18 cellular contexts compared by ENCODE assay signal in the genomic region with DNA sequence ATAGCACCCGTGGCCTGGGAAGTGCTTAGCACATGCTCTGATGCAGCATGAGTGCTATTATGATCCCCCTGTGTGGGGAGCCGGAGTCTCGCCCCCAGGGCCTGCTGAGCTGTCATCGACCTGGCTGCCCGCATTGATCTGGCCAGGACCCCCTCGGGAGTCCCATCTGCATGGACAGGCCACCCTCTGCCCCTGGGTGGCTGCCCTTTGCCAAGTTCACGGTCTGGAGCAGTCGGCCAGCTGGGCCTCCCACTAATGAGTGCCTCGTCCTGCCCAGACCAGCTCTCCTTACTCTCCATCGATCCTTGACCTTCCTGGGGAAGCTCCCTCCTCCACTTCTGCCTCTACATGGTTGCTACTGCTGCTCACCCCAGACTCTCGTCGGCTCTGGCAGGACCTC.
DNase-seq lines count a peak whose midpoint lies in the region; ATAC-seq and TF ChIP-seq lines count a peak whose summit lies in the region.
"Had no signal": no experiment of that assay in that cellular context is flagged by ENCODE, and none has a peak within 500 bp of the region (broad histone marks: within the 10 kb centered on the region; RNA-seq: fewer than 3 reads in every experiment).

No MANE protein-coding gene starts in this region.

- no peak overlapping the region for H3K27ac Mint-ChIP-seq in glutamatergic neuron (ENCODE audit: unreplicated experiment)
- H3K27ac Mint-ChIP-seq: HFFc6 had no signal

- peaks cover 3% of the 10 kb centered on the region for H3K9me3 Mint-ChIP-seq in glutamatergic neuron (ENCODE audit: unreplicated experiment)
- H3K9me3 Mint-ChIP-seq: CD8-positive, alpha-beta memory T cell; HFFc6 had no signal

- TF ChIP-seq CTCF in SK-N-SH (IDR thresholded peaks at IDR 0.05) (no peak), glutamatergic neuron (IDR thresholded peaks at IDR 0.05; ENCODE audit: partially characterized antibody, unreplicated experiment) (no peak)

- DNase-seq in SK-N-SH (peak; percentile 46), NCI-H146 treated with DMSO at 0.1 percent for 48 hours (lab: John Stamatoyannopoulos, UW; ENCODE audit: unreplicated experiment) (peak; percentile 17), glutamatergic neuron (peak; percentile 58), COLO668 (lab: John Stamatoyannopoulos, UW; ENCODE audit: unreplicated experiment) (no peak)
- no peak for DNase-seq in activated CD4-positive, alpha-beta T cell treated with anti-CD3 and anti-CD28 coated beads for 1 hour
- DNase-seq in activated effector memory CD4-positive, alpha-beta T cell treated with Interleukin-2 at 50 U/mL for 16 hours, result no peak
- DNase-seq: 8988T, Caco-2, DMS79 treated with DMSO at 0.1 percent for 48 hours, GF-D8, GOT3, H7, HFFc6, IMR-90 had no signal

- WGBS in SK-N-SH (ENCODE audit: low lambda C conversion rate), result 25% methylated on average over 6 of the region's 12 CpGs

- H3K27ac ChIP-seq in SK-N-SH (ENCODE audit: low read depth in 2 of 2, low read length in 1 of 2), result no peak overlapping the region
- H3K27ac ChIP-seq: BLaER1 had no signal

- no peaks in the 10 kb centered on the region for H3K36me3 ChIP-seq in SK-N-SH (replicated peaks in 1 of 2; ENCODE audit: control insufficient read depth in 1 of 2, insufficient read depth in 2 of 2, low read length in 1 of 2)
- H3K36me3 ChIP-seq: BLaER1 had no signal

- H3K4me1 ChIP-seq in SK-N-SH (ENCODE audit: control insufficient read depth in 1 of 2, insufficient read depth in 2 of 2, low read depth in 1 of 2, low read length in 1 of 2), result peaks cover 0 to 37% of the 10 kb centered on the region in 2 experiments; a peak in 1 of 4 replicates
- H3K4me1 ChIP-seq: Caco-2 had no signal

- no peaks in the 10 kb centered on the region for H3K9me3 ChIP-seq in SK-N-SH
- H3K9me3 ChIP-seq: BLaER1, Caco-2 had no signal

- no peaks in the 10 kb centered on the region for H3K36me3 Mint-ChIP-seq in glutamatergic neuron (ENCODE audit: unreplicated experiment)

- no peak for ATAC-seq in SK-N-SH treated with all-trans-retinoic acid at 6 μM for 48 hours
- ATAC-seq: HCT116 had no signal

- H3K27me3 Mint-ChIP-seq in glutamatergic neuron (ENCODE audit: unreplicated experiment), result peaks cover 8% of the 10 kb centered on the region
- H3K27me3 Mint-ChIP-seq: CD8-positive, alpha-beta memory T cell had no signal

- H3K4me3 Mint-ChIP-seq in glutamatergic neuron (ENCODE audit: unreplicated experiment), result no peak overlapping the region
- H3K4me3 Mint-ChIP-seq: CD8-positive, alpha-beta memory T cell; HFFc6 had no signal

- peaks cover 40% of the 10 kb centered on the region; the same call in 1 of the 2 replicates for H3K27me3 ChIP-seq in SK-N-SH (ENCODE audit: insufficient read depth)
- H3K27me3 ChIP-seq: BLaER1 had no signal

- H3K4me3 ChIP-seq in SK-N-SH (ENCODE audit: low read depth in 2 of 2, low read length in 1 of 2), result no peak overlapping the region
- H3K4me3 ChIP-seq: BLaER1 had no signal

- H3K9me2 ChIP-seq in SK-N-SH, result no peaks in the 10 kb centered on the region

- TF ChIP-seq RAD21 in SK-N-SH (IDR thresholded peaks at IDR 0.05; ENCODE audit: low read length), result no peak

- H3K9ac ChIP-seq in SK-N-SH, result no peak overlapping the region
- H3K9ac ChIP-seq: BLaER1 had no signal

- H3K4me1 Mint-ChIP-seq in glutamatergic neuron (ENCODE audit: low read depth, unreplicated experiment), result peaks cover 17% of the 10 kb centered on the region

- H3F3A ChIP-seq in SK-N-SH (replicated peaks; ENCODE audit: insufficient read depth), result no peaks in the 10 kb centered on the region

- no peak overlapping the region for H3K4me2 ChIP-seq in SK-N-SH
- H3K4me2 ChIP-seq: BLaER1 had no signal

- no peaks in the 10 kb centered on the region for H4K20me1 ChIP-seq in SK-N-SH (ENCODE audit: insufficient read depth)
- H4K20me1 ChIP-seq: BLaER1 had no signal

- TF ChIP-seq EP300 in SK-N-SH (IDR thresholded peaks at IDR 0.05; ENCODE audit: borderline replicate concordance in 1 of 2, low read depth in 1 of 2, low read length in 1 of 2), result no peak

- no peaks in the 10 kb centered on the region for H3K79me2 ChIP-seq in SK-N-SH (ENCODE audit: insufficient read depth)

- CTCF ChIA-PET in SK-N-SH (lab: Yijun Ruan, JAX), result interaction anchor here (0.9 to 8.7 kb wide), 3 partner anchors 11 to 50 kb away, joined by 3 to 55 read pairs (median 4); no protein-coding TSS in a partner anchor

- POLR2A ChIA-PET in SK-N-SH (lab: Yijun Ruan, JAX), result interaction anchor here (0.9 kb wide), 1 partner anchor 48 kb away, joined by 3 read pairs; no protein-coding TSS in a partner anchor

- H2AFZ ChIP-seq in SK-N-SH (ENCODE audit: low read depth), result no peak overlapping the region

TF ChIP-seq in SK-N-SH, 30 proteins besides CTCF, POLR2A, EP300 and RAD21:
- no peak for TF ChIP-seq FOXJ3 (CRISPR knock-in tag; IDR thresholded peaks at IDR 0.05)
TF ChIP-seq in SK-N-SH: peak in this region for 0.

TF ChIP-seq in SK-N-SH treated with all-trans-retinoic acid at 6 μM for 48 hours, 23 proteins besides CTCF, POLR2A, EP300 and RAD21:
- TF ChIP-seq, protein P1, sequence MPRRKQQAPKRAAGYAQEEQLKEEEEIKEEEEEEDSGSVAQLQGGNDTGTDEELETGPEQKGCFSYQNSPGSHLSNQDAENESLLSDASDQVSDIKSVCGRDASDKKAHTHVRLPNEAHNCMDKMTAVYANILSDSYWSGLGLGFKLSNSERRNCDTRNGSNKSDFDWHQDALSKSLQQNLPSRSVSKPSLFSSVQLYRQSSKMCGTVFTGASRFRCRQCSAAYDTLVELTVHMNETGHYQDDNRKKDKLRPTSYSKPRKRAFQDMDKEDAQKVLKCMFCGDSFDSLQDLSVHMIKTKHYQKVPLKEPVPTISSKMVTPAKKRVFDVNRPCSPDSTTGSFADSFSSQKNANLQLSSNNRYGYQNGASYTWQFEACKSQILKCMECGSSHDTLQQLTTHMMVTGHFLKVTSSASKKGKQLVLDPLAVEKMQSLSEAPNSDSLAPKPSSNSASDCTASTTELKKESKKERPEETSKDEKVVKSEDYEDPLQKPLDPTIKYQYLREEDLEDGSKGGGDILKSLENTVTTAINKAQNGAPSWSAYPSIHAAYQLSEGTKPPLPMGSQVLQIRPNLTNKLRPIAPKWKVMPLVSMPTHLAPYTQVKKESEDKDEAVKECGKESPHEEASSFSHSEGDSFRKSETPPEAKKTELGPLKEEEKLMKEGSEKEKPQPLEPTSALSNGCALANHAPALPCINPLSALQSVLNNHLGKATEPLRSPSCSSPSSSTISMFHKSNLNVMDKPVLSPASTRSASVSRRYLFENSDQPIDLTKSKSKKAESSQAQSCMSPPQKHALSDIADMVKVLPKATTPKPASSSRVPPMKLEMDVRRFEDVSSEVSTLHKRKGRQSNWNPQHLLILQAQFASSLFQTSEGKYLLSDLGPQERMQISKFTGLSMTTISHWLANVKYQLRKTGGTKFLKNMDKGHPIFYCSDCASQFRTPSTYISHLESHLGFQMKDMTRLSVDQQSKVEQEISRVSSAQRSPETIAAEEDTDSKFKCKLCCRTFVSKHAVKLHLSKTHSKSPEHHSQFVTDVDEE (CRISPR knock-in tag; IDR thresholded peaks at IDR 0.05), result no peak
- TF ChIP-seq RARB (CRISPR knock-in tag; IDR thresholded peaks at IDR 0.05), result no peak
- no peak for TF ChIP-seq TOX (CRISPR knock-in tag; IDR thresholded peaks at IDR 0.05; ENCODE audit: borderline replicate concordance)
- TF ChIP-seq SNAI2 (CRISPR knock-in tag; IDR thresholded peaks at IDR 0.05), result no peak
- TF ChIP-seq, protein P2, sequence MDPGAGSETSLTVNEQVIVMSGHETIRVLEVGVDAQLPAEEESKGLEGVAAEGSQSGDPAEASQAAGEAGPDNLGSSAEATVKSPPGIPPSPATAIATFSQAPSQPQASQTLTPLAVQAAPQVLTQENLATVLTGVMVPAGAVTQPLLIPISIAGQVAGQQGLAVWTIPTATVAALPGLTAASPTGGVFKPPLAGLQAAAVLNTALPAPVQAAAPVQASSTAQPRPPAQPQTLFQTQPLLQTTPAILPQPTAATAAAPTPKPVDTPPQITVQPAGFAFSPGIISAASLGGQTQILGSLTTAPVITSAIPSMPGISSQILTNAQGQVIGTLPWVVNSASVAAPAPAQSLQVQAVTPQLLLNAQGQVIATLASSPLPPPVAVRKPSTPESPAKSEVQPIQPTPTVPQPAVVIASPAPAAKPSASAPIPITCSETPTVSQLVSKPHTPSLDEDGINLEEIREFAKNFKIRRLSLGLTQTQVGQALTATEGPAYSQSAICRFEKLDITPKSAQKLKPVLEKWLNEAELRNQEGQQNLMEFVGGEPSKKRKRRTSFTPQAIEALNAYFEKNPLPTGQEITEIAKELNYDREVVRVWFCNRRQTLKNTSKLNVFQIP (CRISPR knock-in tag; IDR thresholded peaks at IDR 0.05; ENCODE audit: borderline replicate concordance, low read depth), result no peak
- no peak for TF ChIP-seq ZFP3 (CRISPR knock-in tag; IDR thresholded peaks at IDR 0.05)
TF ChIP-seq in SK-N-SH treated with all-trans-retinoic acid at 6 μM for 48 hours: peak in this region for 0.

Comparison
In these comparisons a context has a peak if more than half of its experiments do, and no peak if none do; other contexts are left out.
1. DNase-seq: peak in SK-N-SH (single experiment), NCI-H146 treated with DMSO at 0.1 percent for 48 hours (single experiment) and glutamatergic neuron (single experiment); none in COLO668 (single experiment), activated CD4-positive, alpha-beta T cell treated with anti-CD3 and anti-CD28 coated beads for 1 hour (single experiment) and activated effector memory CD4-positive, alpha-beta T cell treated with Interleukin-2 at 50 U/mL for 16 hours (single experiment).